ENCODE assay signal across 8 cellular contexts in genomic region chr14:59189822-59190368, GRCh38. TPM values are rescaled to one million over a fixed set of nuclear protein-coding genes. Genes with fewer than 3 reads are reported as not detected.
A peak's percentile ranks its signal among the peaks of the same experiment; 100 is the strongest.
DNase-seq lines count a peak whose midpoint lies in the region; ATAC-seq and TF ChIP-seq lines count a peak whose summit lies in the region.

No MANE protein-coding gene starts in this region.

- peak overlapping the region; percentile 73 for H3K27ac Mint-ChIP-seq in activated CD4-positive, alpha-beta T cell treated with anti-CD3 and anti-CD28 coated beads, Interleukin-2, amount 10 ng/mL, durations not matched to agents 24 days and 14 days

- H3K4me3 Mint-ChIP-seq in activated CD4-positive, alpha-beta T cell treated with anti-CD3 and anti-CD28 coated beads, Interleukin-2, amount 10 ng/mL, durations not matched to agents 24 days and 14 days: peak overlapping the region; percentile 98

- no peaks in the 10 kb centered on the region for H3K9me3 Mint-ChIP-seq in activated CD4-positive, alpha-beta T cell treated with anti-CD3 and anti-CD28 coated beads, Interleukin-2, amount 10 ng/mL, durations not matched to agents 24 days and 14 days

- ATAC-seq in HG03378 (IDR thresholded peaks at IDR 0.05; ENCODE audit: unreplicated experiment): peak; percentile 45
- peak; percentile 47 for ATAC-seq in left lung

- no peaks in the 10 kb centered on the region for H3K36me3 ChIP-seq in left lung

- H3K4me1 ChIP-seq in left lung: peaks cover 0 to 40% of the 10 kb centered on the region in 2 donors

- peaks cover 16% of the 10 kb centered on the region for H3K4me1 Mint-ChIP-seq in activated CD4-positive, alpha-beta T cell treated with anti-CD3 and anti-CD28 coated beads, Interleukin-2, amount 10 ng/mL, durations not matched to agents 24 days and 14 days

- H3K27me3 Mint-ChIP-seq in activated CD4-positive, alpha-beta T cell treated with anti-CD3 and anti-CD28 coated beads, Interleukin-2, amount 10 ng/mL, durations not matched to agents 24 days and 14 days: peaks cover 21% of the 10 kb centered on the region

- no peaks in the 10 kb centered on the region for H3K9me3 ChIP-seq in left lung

- intact Hi-C loops in activated CD4-positive, alpha-beta T cell treated with anti-CD3 and anti-CD28 coated beads, Interleukin-2, amount 10 ng/mL, durations not matched to agents 24 days and 14 days (cut with micrococcal nuclease): loop anchor here (2.0 to 5.0 kb wide), 4 partner anchors 551 to 903 kb away; partner anchors contain the start of genes ARID4A, KIAA0586 and TIMM9
- intact Hi-C loops in left lung (cut with DNase I): loop anchor here in 1 of 2 donors (10.0 kb wide), 1 partner anchor 65 kb away; no protein-coding TSS in a partner anchor

- peak; percentile 95 for DNase-seq in AG20443 (ENCODE audit: low spot score)
- peak; percentile 86 for DNase-seq in NCI-H510A (lab: John Stamatoyannopoulos, UW)
- peak; percentile 94 for DNase-seq in activated CD4-positive, alpha-beta T cell treated with anti-CD3 and anti-CD28 coated beads, Interleukin-2, amount 10 ng/mL, durations not matched to agents 24 days and 14 days
- DNase-seq in dedifferentiated amniotic fluid mesenchymal stem cell (ENCODE audit: extremely low spot score): peak; percentile 83
- peak; percentile 90 for DNase-seq in left lung
- DNase-seq in stimulated activated CD4-positive, alpha-beta T cell treated with anti-CD3 and anti-CD28 coated beads, Interleukin-2, amount 100 ng/mL, for 24 hours: peak; percentile 74 to 80

- H3K4me3 ChIP-seq in left lung: peak overlapping the region; percentile 64 to 75

- peak overlapping the region; percentile 91 to 97 for H3K27ac ChIP-seq in left lung

- TF ChIP-seq POLR2A in GM19099 (IDR thresholded peaks at IDR 0.05; ENCODE audit: extremely low read depth, insufficient read length, low read depth): peak; percentile 17

- no peaks in the 10 kb centered on the region for H3K36me3 Mint-ChIP-seq in activated CD4-positive, alpha-beta T cell treated with anti-CD3 and anti-CD28 coated beads, Interleukin-2, amount 10 ng/mL, durations not matched to agents 24 days and 14 days (ENCODE audit: low read depth)

- no peak for TF ChIP-seq CTCF in left lung (IDR thresholded peaks at IDR 0.05)

- H3K27me3 ChIP-seq in left lung: no peaks in the 10 kb centered on the region

RNA-seq across cellular contexts. Expression of gene DAAM1, which starts 1.4 kb away (rescaled TPM):
- 4.2 and 7.2 TPM in 2 replicates for total RNA-seq in activated CD4-positive, alpha-beta T cell treated with anti-CD3 and anti-CD28 coated beads, Interleukin-2, amount 10 ng/mL, durations not matched to agents 24 days and 14 days
- total RNA-seq in left lung: 10 to 100 TPM; 47.5 to 49.4 TPM

Comparison
In these comparisons a context has a peak if more than half of its experiments do, and no peak if none do; other contexts are left out.
1. Peak in every context shown above with its lines: DNase-seq, ATAC-seq, H3K4me3 ChIP-seq and H3K27ac ChIP-seq.